8 cellular contexts compared by ENCODE assay signal in genomic region chr10:120948889-120949382, GRCh38.
A peak's percentile ranks its signal among the peaks of the same experiment; 100 is the strongest.
DNase-seq lines count a peak whose midpoint lies in the region; ATAC-seq and TF ChIP-seq lines count a peak whose summit lies in the region.

No MANE protein-coding gene starts in this region.

- peak overlapping the region in 3 of 4 donors; percentile 28 to 63 (median 41) for H3K4me3 ChIP-seq in esophagus squamous epithelium
- peak overlapping the region; percentile 34 for H3K4me3 ChIP-seq in naive thymus-derived CD4-positive, alpha-beta T cell (ENCODE audit: low read length)

- H3K4me1 Mint-ChIP-seq in naive thymus-derived CD4-positive, alpha-beta T cell, result peaks cover 0 to 9% (median 5%) of the 10 kb centered on the region in 7 donors

- peak; percentile 51 to 89 (median 83) for TF ChIP-seq CTCF in esophagus squamous epithelium (IDR thresholded peaks at IDR 0.05)

- DNase-seq in CMK (ENCODE audit: low read depth) (peak; percentile 9), LoVo (ENCODE audit: low spot score) (peak; percentile 59), esophagus squamous epithelium (lab: John Stamatoyannopoulos, UW) (no peak), RKO (ENCODE audit: low spot score) (no peak)
- peak; percentile 58 for DNase-seq in activated T-cell treated with anti-CD3 and anti-CD28 coated beads, Interleukin-2, amount 50 U/mL, for 1 hour
- peak in 7 of 9 donors; percentile 25 to 78 (median 37) for DNase-seq in naive thymus-derived CD4-positive, alpha-beta T cell
- DNase-seq in stimulated activated naive CD8-positive, alpha-beta T cell treated with anti-CD3 and anti-CD28 coated beads, Interleukin-15, Interleukin-2, amounts not matched to agents 100 U/mL and 50 U/mL, for 24 hours, result peak; percentile 73

- H3K36me3 ChIP-seq in esophagus squamous epithelium, result no peaks in the 10 kb centered on the region
- no peaks in the 10 kb centered on the region for H3K36me3 ChIP-seq in naive thymus-derived CD4-positive, alpha-beta T cell (ENCODE audit: control insufficient read depth in 2 of 3, insufficient read depth in 3 of 3, low read length in 3 of 3)

- POLR2A ChIA-PET in naive thymus-derived CD4-positive, alpha-beta T cell (lab: Charles Lee), result no interaction called here

- H3K27ac Mint-ChIP-seq in naive thymus-derived CD4-positive, alpha-beta T cell, result no peak overlapping the region

- peak overlapping the region in 9 of 10 donors; percentile 27 to 73 (median 55) for H3K4me3 Mint-ChIP-seq in naive thymus-derived CD4-positive, alpha-beta T cell

- intact Hi-C loops in esophagus squamous epithelium (cut with DNase I), result loop anchor here (5.0 kb wide), 1 partner anchor 658 kb away; no protein-coding TSS in a partner anchor
- intact Hi-C loops in naive thymus-derived CD4-positive, alpha-beta T cell (cut with micrococcal nuclease), result loop anchor here (1.0 to 10.0 kb wide), 2 partner anchors 951 to 1756 kb away; no protein-coding TSS in a partner anchor

- peaks cover 0 to 22% (median 3%) of the 10 kb centered on the region in 11 donors for H3K9me3 Mint-ChIP-seq in naive thymus-derived CD4-positive, alpha-beta T cell

- WGBS in esophagus squamous epithelium, 2 donors, result 56% methylated on average over 9 of the region's 42 CpGs; no CpG with 5 or more reads in 1 of the 2 donors

- CTCF ChIA-PET in naive thymus-derived CD4-positive, alpha-beta T cell (lab: Charles Lee), result no interaction called here

- no peak overlapping the region for H3K27ac ChIP-seq in esophagus squamous epithelium
- no peak overlapping the region for H3K27ac ChIP-seq in naive thymus-derived CD4-positive, alpha-beta T cell (ENCODE audit: low read depth, low read length)

- H3K27me3 Mint-ChIP-seq in naive thymus-derived CD4-positive, alpha-beta T cell, result peaks cover 35 to 57% (median 47%) of the 10 kb centered on the region in 5 donors

- peak; percentile 94 for ATAC-seq in GM21717 (IDR thresholded peaks at IDR 0.05; ENCODE audit: unreplicated experiment)
- ATAC-seq in naive thymus-derived CD4-positive, alpha-beta T cell, result peak; percentile 91
- ATAC-seq in stimulated activated naive CD8-positive, alpha-beta T cell treated with anti-CD3 and anti-CD28 coated beads, Interleukin-15, Interleukin-2, amounts not matched to agents 100 U/mL and 50 U/mL, for 24 hours, result peak; percentile 95

- peaks cover 0 to 3% (median 0%) of the 10 kb centered on the region in 5 donors for H3K36me3 Mint-ChIP-seq in naive thymus-derived CD4-positive, alpha-beta T cell

- H3K27me3 ChIP-seq in esophagus squamous epithelium, result peaks cover 0 to 35% (median 0%) of the 10 kb centered on the region in 4 donors
- peaks cover 0 to 3% of the 10 kb centered on the region in 2 donors for H3K27me3 ChIP-seq in naive thymus-derived CD4-positive, alpha-beta T cell (ENCODE audit: control insufficient read depth in 2 of 2, insufficient read depth in 2 of 2, low read length in 2 of 2)

- H3K9me3 ChIP-seq in esophagus squamous epithelium, result peaks cover 0 to 10% (median 10%) of the 10 kb centered on the region in 3 donors
- no peaks in the 10 kb centered on the region for H3K9me3 ChIP-seq in naive thymus-derived CD4-positive, alpha-beta T cell (ENCODE audit: control insufficient read depth in 2 of 3, low read length in 3 of 3)

- H3K4me1 ChIP-seq in esophagus squamous epithelium, result peaks cover 3 to 44% (median 28%) of the 10 kb centered on the region in 3 donors
- peaks cover 0 to 6% of the 10 kb centered on the region in 2 donors for H3K4me1 ChIP-seq in naive thymus-derived CD4-positive, alpha-beta T cell (ENCODE audit: control insufficient read depth in 2 of 2, insufficient read depth in 2 of 2, low read length in 2 of 2)

- TF ChIP-seq POLR2A in esophagus squamous epithelium (IDR thresholded peaks at IDR 0.05), result no peak

Comparison
In these comparisons a context has a peak if more than half of its experiments do, and no peak if none do; other contexts are left out.
1. DNase-seq: peak in CMK (single experiment), LoVo (single experiment), activated T-cell treated with anti-CD3 and anti-CD28 coated beads, Interleukin-2, amount 50 U/mL, for 1 hour (single experiment), naive thymus-derived CD4-positive, alpha-beta T cell (7 of 9) and stimulated activated naive CD8-positive, alpha-beta T cell treated with anti-CD3 and anti-CD28 coated beads, Interleukin-15, Interleukin-2, amounts not matched to agents 100 U/mL and 50 U/mL, for 24 hours (single experiment); none in esophagus squamous epithelium (single experiment) and RKO (single experiment).
2. Peak in every context shown above with its lines, with median percentiles within 50 percentile points of each other: ATAC-seq.